ENCODE assay signal across 1 cellular context in genomic region chr6:75842732-75843131, GRCh38.
TF ChIP-seq lines count a peak whose summit lies in the region.

No MANE protein-coding gene starts in this region.

TF ChIP-seq in endothelial cell of umbilical vein, 7 proteins besides CTCF, POLR2A, EP300 and RAD21 (continued from another document):
- no peak for TF ChIP-seq MAX (IDR thresholded peaks at IDR 0.05; ENCODE audit: insufficient read depth, insufficient read length)
- TF ChIP-seq POLR2AphosphoS5 (IDR thresholded peaks at IDR 0.05; ENCODE audit: insufficient read depth, low read depth, low read length): peak; percentile 21
- TF ChIP-seq MYC (IDR thresholded peaks at IDR 0.05; ENCODE audit: low read depth, low read length): no peak
